In the genomic region with DNA sequence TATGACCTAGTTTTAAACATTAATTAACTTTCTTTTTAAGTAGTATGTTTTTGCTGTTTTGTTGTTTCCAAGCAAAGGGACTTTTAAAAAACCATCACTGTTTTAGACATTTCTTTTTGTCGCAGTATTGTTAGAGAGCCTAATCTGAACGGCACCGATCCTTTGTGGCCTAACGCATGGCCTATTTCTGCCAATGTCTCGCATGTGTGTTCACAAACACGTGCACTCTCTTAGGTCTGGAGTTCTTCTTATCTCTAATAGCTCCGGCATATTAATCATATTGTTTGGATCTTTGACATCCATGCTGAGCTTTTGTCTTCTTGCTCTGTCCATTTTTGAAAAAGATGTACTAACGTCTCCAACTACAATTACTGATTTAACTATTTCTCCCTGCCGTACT, we compare ENCODE assay signal across 1 cellular context.
TF ChIP-seq lines count a peak whose summit lies in the region.

No MANE protein-coding gene starts in this region.

TF ChIP-seq in GM23338, 12 proteins besides CTCF, POLR2A, EP300 and RAD21 (continued from another document):
- TF ChIP-seq, protein P1, sequence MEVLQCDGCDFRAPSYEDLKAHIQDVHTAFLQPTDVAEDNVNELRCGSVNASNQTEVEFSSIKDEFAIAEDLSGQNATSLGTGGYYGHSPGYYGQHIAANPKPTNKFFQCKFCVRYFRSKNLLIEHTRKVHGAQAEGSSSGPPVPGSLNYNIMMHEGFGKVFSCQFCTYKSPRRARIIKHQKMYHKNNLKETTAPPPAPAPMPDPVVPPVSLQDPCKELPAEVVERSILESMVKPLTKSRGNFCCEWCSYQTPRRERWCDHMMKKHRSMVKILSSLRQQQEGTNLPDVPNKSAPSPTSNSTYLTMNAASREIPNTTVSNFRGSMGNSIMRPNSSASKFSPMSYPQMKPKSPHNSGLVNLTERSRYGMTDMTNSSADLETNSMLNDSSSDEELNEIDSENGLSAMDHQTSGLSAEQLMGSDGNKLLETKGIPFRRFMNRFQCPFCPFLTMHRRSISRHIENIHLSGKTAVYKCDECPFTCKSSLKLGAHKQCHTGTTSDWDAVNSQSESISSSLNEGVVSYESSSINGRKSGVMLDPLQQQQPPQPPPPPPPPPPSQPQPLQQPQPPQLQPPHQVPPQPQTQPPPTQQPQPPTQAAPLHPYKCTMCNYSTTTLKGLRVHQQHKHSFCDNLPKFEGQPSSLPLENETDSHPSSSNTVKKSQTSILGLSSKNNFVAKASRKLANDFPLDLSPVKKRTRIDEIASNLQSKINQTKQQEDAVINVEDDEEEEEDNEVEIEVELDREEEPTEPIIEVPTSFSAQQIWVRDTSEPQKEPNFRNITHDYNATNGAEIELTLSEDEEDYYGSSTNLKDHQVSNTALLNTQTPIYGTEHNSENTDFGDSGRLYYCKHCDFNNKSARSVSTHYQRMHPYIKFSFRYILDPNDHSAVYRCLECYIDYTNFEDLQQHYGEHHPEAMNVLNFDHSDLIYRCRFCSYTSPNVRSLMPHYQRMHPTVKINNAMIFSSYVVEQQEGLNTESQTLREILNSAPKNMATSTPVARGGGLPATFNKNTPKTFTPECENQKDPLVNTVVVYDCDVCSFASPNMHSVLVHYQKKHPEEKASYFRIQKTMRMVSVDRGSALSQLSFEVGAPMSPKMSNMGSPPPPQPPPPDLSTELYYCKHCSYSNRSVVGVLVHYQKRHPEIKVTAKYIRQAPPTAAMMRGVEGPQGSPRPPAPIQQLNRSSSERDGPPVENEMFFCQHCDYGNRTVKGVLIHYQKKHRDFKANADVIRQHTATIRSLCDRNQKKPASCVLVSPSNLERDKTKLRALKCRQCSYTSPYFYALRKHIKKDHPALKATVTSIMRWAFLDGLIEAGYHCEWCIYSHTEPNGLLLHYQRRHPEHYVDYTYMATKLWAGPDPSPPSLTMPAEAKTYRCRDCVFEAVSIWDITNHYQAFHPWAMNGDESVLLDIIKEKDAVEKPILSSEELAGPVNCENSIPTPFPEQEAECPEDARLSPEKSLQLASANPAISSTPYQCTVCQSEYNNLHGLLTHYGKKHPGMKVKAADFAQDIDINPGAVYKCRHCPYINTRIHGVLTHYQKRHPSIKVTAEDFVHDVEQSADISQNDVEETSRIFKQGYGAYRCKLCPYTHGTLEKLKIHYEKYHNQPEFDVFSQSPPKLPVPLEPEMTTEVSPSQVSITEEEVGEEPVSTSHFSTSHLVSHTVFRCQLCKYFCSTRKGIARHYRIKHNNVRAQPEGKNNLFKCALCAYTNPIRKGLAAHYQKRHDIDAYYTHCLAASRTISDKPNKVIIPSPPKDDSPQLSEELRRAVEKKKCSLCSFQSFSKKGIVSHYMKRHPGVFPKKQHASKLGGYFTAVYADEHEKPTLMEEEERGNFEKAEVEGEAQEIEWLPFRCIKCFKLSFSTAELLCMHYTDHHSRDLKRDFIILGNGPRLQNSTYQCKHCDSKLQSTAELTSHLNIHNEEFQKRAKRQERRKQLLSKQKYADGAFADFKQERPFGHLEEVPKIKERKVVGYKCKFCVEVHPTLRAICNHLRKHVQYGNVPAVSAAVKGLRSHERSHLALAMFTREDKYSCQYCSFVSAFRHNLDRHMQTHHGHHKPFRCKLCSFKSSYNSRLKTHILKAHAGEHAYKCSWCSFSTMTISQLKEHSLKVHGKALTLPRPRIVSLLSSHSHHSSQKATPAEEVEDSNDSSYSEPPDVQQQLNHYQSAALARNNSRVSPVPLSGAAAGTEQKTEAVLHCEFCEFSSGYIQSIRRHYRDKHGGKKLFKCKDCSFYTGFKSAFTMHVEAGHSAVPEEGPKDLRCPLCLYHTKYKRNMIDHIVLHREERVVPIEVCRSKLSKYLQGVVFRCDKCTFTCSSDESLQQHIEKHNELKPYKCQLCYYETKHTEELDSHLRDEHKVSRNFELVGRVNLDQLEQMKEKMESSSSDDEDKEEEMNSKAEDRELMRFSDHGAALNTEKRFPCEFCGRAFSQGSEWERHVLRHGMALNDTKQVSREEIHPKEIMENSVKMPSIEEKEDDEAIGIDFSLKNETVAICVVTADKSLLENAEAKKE (CRISPR knock-in tag; IDR thresholded peaks at IDR 0.05) = no peak
- TF ChIP-seq NANOG (IDR thresholded peaks at IDR 0.05; ENCODE audit: borderline replicate concordance) = no peak
- TF ChIP-seq, protein P2, sequence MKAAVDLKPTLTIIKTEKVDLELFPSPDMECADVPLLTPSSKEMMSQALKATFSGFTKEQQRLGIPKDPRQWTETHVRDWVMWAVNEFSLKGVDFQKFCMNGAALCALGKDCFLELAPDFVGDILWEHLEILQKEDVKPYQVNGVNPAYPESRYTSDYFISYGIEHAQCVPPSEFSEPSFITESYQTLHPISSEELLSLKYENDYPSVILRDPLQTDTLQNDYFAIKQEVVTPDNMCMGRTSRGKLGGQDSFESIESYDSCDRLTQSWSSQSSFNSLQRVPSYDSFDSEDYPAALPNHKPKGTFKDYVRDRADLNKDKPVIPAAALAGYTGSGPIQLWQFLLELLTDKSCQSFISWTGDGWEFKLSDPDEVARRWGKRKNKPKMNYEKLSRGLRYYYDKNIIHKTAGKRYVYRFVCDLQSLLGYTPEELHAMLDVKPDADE (IDR thresholded peaks at IDR 0.05) = no peak
- no peak for TF ChIP-seq ZNF114 (CRISPR knock-in tag; IDR thresholded peaks at IDR 0.05)
- no peak for TF ChIP-seq EZH2phosphoT487 (IDR thresholded peaks at IDR 0.05; ENCODE audit: unreplicated experiment)
- TF ChIP-seq STAT1 (IDR thresholded peaks at IDR 0.05; ENCODE audit: unreplicated experiment) = no peak
TF ChIP-seq in GM23338: peak in this region for 0.
